Comparison of ENCODE assay signal across 9 cellular contexts in the genomic region with DNA sequence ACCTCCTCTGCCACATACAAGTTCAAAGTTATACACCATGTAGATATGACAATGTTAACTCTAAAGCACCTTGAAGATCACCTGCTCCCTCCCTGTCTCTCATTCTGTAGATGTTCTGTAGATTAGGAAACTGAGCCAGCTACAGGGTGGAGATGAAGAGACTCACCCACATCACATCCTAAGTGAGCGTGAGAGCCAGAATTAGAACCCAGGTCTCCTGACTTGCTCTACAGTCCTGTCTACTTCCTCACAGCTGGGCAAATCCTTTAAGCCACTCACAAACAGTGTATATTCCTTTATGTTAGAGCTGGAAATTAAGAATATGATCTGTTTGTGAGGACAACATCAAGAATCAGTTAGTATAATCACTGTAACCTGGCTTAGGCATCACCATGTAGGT. TPM values are rescaled to one million over a fixed set of nuclear protein-coding genes. Genes with fewer than 3 reads are reported as not detected.
A peak's percentile ranks its signal among the peaks of the same experiment; 100 is the strongest.
DNase-seq lines count a peak whose midpoint lies in the region; ATAC-seq lines count a peak whose summit lies in the region.
"Had no signal": no experiment of that assay in that cellular context is flagged by ENCODE, and none has a peak within 500 bp of the region (broad histone marks: within the 10 kb centered on the region; RNA-seq: fewer than 3 reads in every experiment).

No MANE protein-coding gene starts in this region.

- peaks cover 30% of the 10 kb centered on the region for H3K4me1 Mint-ChIP-seq in activated T-helper 17 cell treated with anti-CD3 and anti-CD28 coated beads, Interleukin-2, amount 50 U/mL, for 72 hours
- peaks cover 39 to 46% of the 10 kb centered on the region in 2 donors for H3K4me1 Mint-ChIP-seq in immature natural killer cell
- H3K4me1 Mint-ChIP-seq in stimulated activated effector memory CD8-positive, alpha-beta T cell treated with anti-CD3 and anti-CD28 coated beads, Interleukin-12 subunit alpha, Interleukin-12 subunit beta, amount 100 ng/mL, for 72 hours: peaks cover 46% of the 10 kb centered on the region

- peak; percentile 59 for DNase-seq in DMS79 (lab: John Stamatoyannopoulos, UW)
- DNase-seq in DMS79 treated with DMSO at 0.1 percent for 48 hours (lab: John Stamatoyannopoulos, UW): no peak
- DNase-seq in immature natural killer cell: no peak
- DNase-seq in stimulated activated effector memory CD8-positive, alpha-beta T cell treated with anti-CD3 and anti-CD28 coated beads, Interleukin-12 subunit alpha, Interleukin-12 subunit beta, amount 100 ng/mL, for 72 hours (ENCODE audit: low spot score in 2 of 2): no peak
- DNase-seq in AG08395 (ENCODE audit: low spot score): no peak
- DNase-seq in NCI-H774 (lab: John Stamatoyannopoulos, UW): no peak
- DNase-seq in putamen (ENCODE audit: low spot score): no peak
- DNase-seq: NCI-H187 treated with DMSO at 0.1 percent for 48 hours had no signal

- peaks cover 19% of the 10 kb centered on the region for H3K36me3 Mint-ChIP-seq in activated T-helper 17 cell treated with anti-CD3 and anti-CD28 coated beads, Interleukin-2, amount 50 U/mL, for 72 hours (ENCODE audit: low read depth)
- peaks cover 0 to 4% (median 0%) of the 10 kb centered on the region in 3 donors for H3K36me3 Mint-ChIP-seq in immature natural killer cell
- H3K36me3 Mint-ChIP-seq in stimulated activated effector memory CD8-positive, alpha-beta T cell treated with anti-CD3 and anti-CD28 coated beads, Interleukin-12 subunit alpha, Interleukin-12 subunit beta, amount 100 ng/mL, for 72 hours: peaks cover 14% of the 10 kb centered on the region

- no peaks in the 10 kb centered on the region for H3K27me3 Mint-ChIP-seq in activated T-helper 17 cell treated with anti-CD3 and anti-CD28 coated beads, Interleukin-2, amount 50 U/mL, for 72 hours
- peaks cover 6 to 15% (median 11%) of the 10 kb centered on the region in 3 donors for H3K27me3 Mint-ChIP-seq in immature natural killer cell (ENCODE audit: low read depth in 3 of 3)

- H3K27ac Mint-ChIP-seq in activated T-helper 17 cell treated with anti-CD3 and anti-CD28 coated beads, Interleukin-2, amount 50 U/mL, for 72 hours: peak overlapping the region; percentile 88
- peak overlapping the region; percentile 92 to 97 (median 96) for H3K27ac Mint-ChIP-seq in immature natural killer cell
- H3K27ac Mint-ChIP-seq in stimulated activated effector memory CD8-positive, alpha-beta T cell treated with anti-CD3 and anti-CD28 coated beads, Interleukin-12 subunit alpha, Interleukin-12 subunit beta, amount 100 ng/mL, for 72 hours: peak overlapping the region; percentile 79

- ATAC-seq in activated T-helper 17 cell treated with anti-CD3 and anti-CD28 coated beads, Interleukin-2, amount 50 U/mL, for 72 hours (replicated peaks): no peak
- no peak for ATAC-seq in stimulated activated effector memory CD8-positive, alpha-beta T cell treated with anti-CD3 and anti-CD28 coated beads, Interleukin-12 subunit alpha, Interleukin-12 subunit beta, amount 100 ng/mL, for 72 hours

- H3K9me3 Mint-ChIP-seq in activated T-helper 17 cell treated with anti-CD3 and anti-CD28 coated beads, Interleukin-2, amount 50 U/mL, for 72 hours: no peaks in the 10 kb centered on the region
- no peaks in the 10 kb centered on the region for H3K9me3 Mint-ChIP-seq in immature natural killer cell
- H3K9me3 Mint-ChIP-seq in stimulated activated effector memory CD8-positive, alpha-beta T cell treated with anti-CD3 and anti-CD28 coated beads, Interleukin-12 subunit alpha, Interleukin-12 subunit beta, amount 100 ng/mL, for 72 hours: no peaks in the 10 kb centered on the region

- H3K4me3 Mint-ChIP-seq in activated T-helper 17 cell treated with anti-CD3 and anti-CD28 coated beads, Interleukin-2, amount 50 U/mL, for 72 hours: peak overlapping the region; percentile 93
- peak overlapping the region; percentile 91 to 95 (median 93) for H3K4me3 Mint-ChIP-seq in immature natural killer cell
- peak overlapping the region; percentile 77 for H3K4me3 Mint-ChIP-seq in stimulated activated effector memory CD8-positive, alpha-beta T cell treated with anti-CD3 and anti-CD28 coated beads, Interleukin-12 subunit alpha, Interleukin-12 subunit beta, amount 100 ng/mL, for 72 hours

RNA-seq across cellular contexts. Expression of a gene that starts 1.8 kb away (rescaled TPM):
- total RNA-seq in activated T-helper 17 cell treated with anti-CD3 and anti-CD28 coated beads, Interleukin-2, amount 50 U/mL, for 72 hours: 10 to 100 TPM; 16.7 to 23.5 TPM
- polyA plus RNA-seq in immature natural killer cell: 10 to 100 TPM in 2 of 3 donors, 1 to 10 TPM in 1; 9.5 to 14.1 (median 10.5) TPM
